ENCODE assay signal across 26 cellular contexts in genomic region chrX:129000797-129001196, GRCh38.
"Had no signal": no experiment of that assay in that cellular context is flagged by ENCODE, and none has a peak within 500 bp of the region (broad histone marks: within the 10 kb centered on the region; RNA-seq: fewer than 3 reads in every experiment).

No MANE protein-coding gene starts in this region.

- H3K4me3 ChIP-seq: left lung, lung, mucosa of descending colon, ovary, right atrium auricular region, skin epidermis, stomach, testis, tibial artery, upper lobe of right lung had no signal

- H3K27ac Mint-ChIP-seq: naive thymus-derived CD4-positive, alpha-beta T cell; natural killer cell treated with Interleukin-12 subunit alpha and Interleukin-12 subunit beta and Interleukin-15 and Interleukin-18, amount 100 ng/mL, for 72 hours; progenitor cell of endocrine pancreas; stimulated activated naive B cell treated with anti-CD40 and anti-IgM and Interleukin-4, amounts not matched to agents 10 μg/mL and 1 μg/mL and 100 μg/mL, for 72 hours had no signal

- H3K27me3 Mint-ChIP-seq: progenitor cell of endocrine pancreas; stimulated activated naive B cell treated with anti-CD40 and anti-IgM and Interleukin-4, amounts not matched to agents 10 μg/mL and 1 μg/mL and 100 μg/mL, for 72 hours had no signal

- H3K9me3 ChIP-seq: left lung, mucosa of descending colon, ovary, stomach, testis, tibial artery, upper lobe of right lung had no signal

- H3K4me1 ChIP-seq: left lung, right atrium auricular region, stomach, testis, tibial artery, upper lobe of right lung had no signal

- ATAC-seq: left colon; left lung; mucosa of descending colon; naive thymus-derived CD4-positive, alpha-beta T cell; natural killer cell treated with Interleukin-12 subunit alpha and Interleukin-12 subunit beta and Interleukin-15 and Interleukin-18, amount 100 ng/mL, for 72 hours; sciatic nerve; stimulated activated naive B cell treated with anti-CD40 and anti-IgM and Interleukin-4, amounts not matched to agents 10 μg/mL and 1 μg/mL and 100 μg/mL, for 72 hours; stimulated activated naive CD8-positive, alpha-beta T cell treated with anti-CD3 and anti-CD28 coated beads, Interleukin-15, Interleukin-2, amounts not matched to agents 100 U/mL and 50 U/mL, for 24 hours; upper lobe of right lung had no signal

- H3K9me3 Mint-ChIP-seq: natural killer cell treated with Interleukin-12 subunit alpha and Interleukin-12 subunit beta and Interleukin-15 and Interleukin-18, amount 100 ng/mL, for 72 hours had no signal

- H3K36me3 ChIP-seq: left lung, ovary, right atrium auricular region, stomach, tibial artery, upper lobe of right lung had no signal

- H3K27me3 ChIP-seq: left lung, ovary, right atrium auricular region, stomach, testis, tibial artery, upper lobe of right lung had no signal

- H3K4me1 Mint-ChIP-seq: naive thymus-derived CD4-positive, alpha-beta T cell; stimulated activated naive B cell treated with anti-CD40 and anti-IgM and Interleukin-4, amounts not matched to agents 10 μg/mL and 1 μg/mL and 100 μg/mL, for 72 hours had no signal

- DNase-seq: hippocampal formation; kidney glomerular epithelial cell; left colon; left lung; midbrain; mucosa of descending colon; naive thymus-derived CD4-positive, alpha-beta T cell; ovary; stimulated activated CD4-positive, alpha-beta T cell treated with anti-CD3 and anti-CD28 coated beads, Interleukin-12 subunit alpha, Interleukin-12 subunit beta, amount 100 ng/mL, for 4 hours; stimulated activated CD4-positive, alpha-beta T cell treated with anti-CD3 and anti-CD28 coated beads, Interleukin-15, amount 100 ng/mL, for 24 hours; stimulated activated CD4-positive, alpha-beta T cell treated with anti-CD3 and anti-CD28 coated beads, Interleukin-2, amount 100 ng/mL, for 24 hours; stimulated activated CD4-positive, alpha-beta T cell treated with anti-CD3 and anti-CD28 coated beads, Interleukin-4, amount 100 ng/mL, for 1 hour; stimulated activated naive B cell treated with anti-CD40 and anti-IgM and Interleukin-4, amounts not matched to agents 10 μg/mL and 1 μg/mL and 100 μg/mL, for 72 hours; stimulated activated naive CD8-positive, alpha-beta T cell treated with anti-CD3 and anti-CD28 coated beads, Interleukin-15, Interleukin-2, amounts not matched to agents 100 U/mL and 50 U/mL, for 24 hours; stomach; testis; tibial artery; upper lobe of right lung had no signal

- FAIRE-seq: keratinocyte, urothelium cell line had no signal

- H3K4me3 Mint-ChIP-seq: naive thymus-derived CD4-positive, alpha-beta T cell; natural killer cell treated with Interleukin-12 subunit alpha and Interleukin-12 subunit beta and Interleukin-15 and Interleukin-18, amount 100 ng/mL, for 72 hours; stimulated activated naive B cell treated with anti-CD40 and anti-IgM and Interleukin-4, amounts not matched to agents 10 μg/mL and 1 μg/mL and 100 μg/mL, for 72 hours had no signal

- H3K27ac ChIP-seq: left lung, ovary, right atrium auricular region, skin epidermis, stomach, testis, tibial artery, upper lobe of right lung had no signal

- H3K36me3 Mint-ChIP-seq: naive thymus-derived CD4-positive, alpha-beta T cell; natural killer cell treated with Interleukin-12 subunit alpha and Interleukin-12 subunit beta and Interleukin-15 and Interleukin-18, amount 100 ng/mL, for 72 hours; stimulated activated naive B cell treated with anti-CD40 and anti-IgM and Interleukin-4, amounts not matched to agents 10 μg/mL and 1 μg/mL and 100 μg/mL, for 72 hours had no signal
